ENCODE assay signal across 8 cellular contexts in genomic region chr5:54520438-54520846, GRCh38. TPM values are rescaled to one million over a fixed set of nuclear protein-coding genes. Genes with fewer than 3 reads are reported as not detected.
DNase-seq lines count a peak whose midpoint lies in the region; ATAC-seq lines count a peak whose summit lies in the region.

No MANE protein-coding gene starts in this region.

- DNase-seq in H7 (no peak), SIG-M5 (lab: John Stamatoyannopoulos, UW) (peak; percentile 46), epidermal melanocyte (ENCODE audit: insufficient read length, low spot score) (peak; percentile 33), T1000 (lab: John Stamatoyannopoulos, UW) (no peak), NCI-H446 treated with DMSO at 0.1 percent for 48 hours (lab: John Stamatoyannopoulos, UW) (no peak)
- no peak for DNase-seq in natural killer cell treated with Interleukin-12 subunit alpha and Interleukin-12 subunit beta and Interleukin-15 and Interleukin-18, amount 100 ng/mL, for 72 hours (ENCODE audit: low spot score)

- no peaks in the 10 kb centered on the region for H3K27me3 Mint-ChIP-seq in natural killer cell treated with Interleukin-12 subunit alpha and Interleukin-12 subunit beta and Interleukin-15 and Interleukin-18, amount 100 ng/mL, for 72 hours

- H3K9me3 Mint-ChIP-seq in natural killer cell treated with Interleukin-12 subunit alpha and Interleukin-12 subunit beta and Interleukin-15 and Interleukin-18, amount 100 ng/mL, for 72 hours: no peaks in the 10 kb centered on the region

- peaks cover 6% of the 10 kb centered on the region for H3K36me3 Mint-ChIP-seq in natural killer cell treated with Interleukin-12 subunit alpha and Interleukin-12 subunit beta and Interleukin-15 and Interleukin-18, amount 100 ng/mL, for 72 hours

- H3K36me3 ChIP-seq in H7 (replicated peaks; ENCODE audit: control insufficient read depth, insufficient read depth, low read length): no peaks in the 10 kb centered on the region; the same call in 1 of the 2 replicates

- H3K4me3 Mint-ChIP-seq in natural killer cell treated with Interleukin-12 subunit alpha and Interleukin-12 subunit beta and Interleukin-15 and Interleukin-18, amount 100 ng/mL, for 72 hours: peak overlapping the region; percentile 87

- peak overlapping the region; percentile 65 to 95 for H3K27ac Mint-ChIP-seq in natural killer cell treated with Interleukin-12 subunit alpha and Interleukin-12 subunit beta and Interleukin-15 and Interleukin-18, amount 100 ng/mL, for 72 hours

- peak overlapping the region; percentile 43 for H3K4me3 ChIP-seq in H7 (ENCODE audit: insufficient read depth, low read depth, low read length)

- ATAC-seq in natural killer cell treated with Interleukin-12 subunit alpha and Interleukin-12 subunit beta and Interleukin-15 and Interleukin-18, amount 100 ng/mL, for 72 hours: no peak
- ATAC-seq in GM19395 (IDR thresholded peaks at IDR 0.05; ENCODE audit: unreplicated experiment): no peak
- no peak for ATAC-seq in HG03520 (IDR thresholded peaks at IDR 0.05; ENCODE audit: unreplicated experiment)

- H3K27me3 ChIP-seq in H7 (ENCODE audit: control insufficient read depth, insufficient read depth, low read length): peaks cover 10% of the 10 kb centered on the region

- peaks cover 54 to 65% of the 10 kb centered on the region in 2 donors for H3K4me1 Mint-ChIP-seq in natural killer cell treated with Interleukin-12 subunit alpha and Interleukin-12 subunit beta and Interleukin-15 and Interleukin-18, amount 100 ng/mL, for 72 hours (ENCODE audit: low read depth in 2 of 2)

RNA-seq across cellular contexts. Expression of gene SNX18, which starts 2.9 kb away (rescaled TPM):
- total RNA-seq in H7 (2014; rRNA removed; shearing (Covaris generic)): 21.6 and 26.2 TPM in 2 replicates
- 10 to 100 TPM; 19.8 to 31.8 TPM for total RNA-seq in natural killer cell treated with Interleukin-12 subunit alpha and Interleukin-12 subunit beta and Interleukin-15 and Interleukin-18, amount 100 ng/mL, for 72 hours

Comparison
In these comparisons a context has a peak if more than half of its experiments do, and no peak if none do; other contexts are left out.
1. DNase-seq: peak in SIG-M5 (single experiment) and epidermal melanocyte (single experiment); none in H7 (single experiment), natural killer cell treated with Interleukin-12 subunit alpha and Interleukin-12 subunit beta and Interleukin-15 and Interleukin-18, amount 100 ng/mL, for 72 hours (single experiment), T1000 (single experiment) and NCI-H446 treated with DMSO at 0.1 percent for 48 hours (single experiment).